In genomic region chr16:17448640-17449638, GRCh38 we compare ENCODE assay signal across 9 cellular contexts. TPM values are rescaled to one million over a fixed set of nuclear protein-coding genes. Genes with fewer than 3 reads are reported as not detected.
DNase-seq lines count a peak whose midpoint lies in the region; TF ChIP-seq lines count a peak whose summit lies in the region.
"Had no signal": no experiment of that assay in that cellular context is flagged by ENCODE, and none has a peak within 500 bp of the region (broad histone marks: within the 10 kb centered on the region; RNA-seq: fewer than 3 reads in every experiment).

No MANE protein-coding gene starts in this region.

- no peak overlapping the region for H3K9ac ChIP-seq in mammary epithelial cell (ENCODE audit: insufficient read depth, low read length)

- TF ChIP-seq EP300 in esophagus muscularis mucosa (IDR thresholded peaks at IDR 0.05) = no peak

- peaks cover 51% of the 10 kb centered on the region for H3K4me1 Mint-ChIP-seq in T-helper 2 cell treated with Interferon-gamma antibody and Interleukin-4, amounts not matched to agents 5 μg/mL and 100 μg/mL, for 36 hours (ENCODE audit: low read depth)

- no peak for TF ChIP-seq POLR2A in esophagus muscularis mucosa (IDR thresholded peaks at IDR 0.05; ENCODE audit: low read depth)

- CTCF ChIA-PET in mammary epithelial cell (lab: Charles Lee; ENCODE audit: low non-redundant PET) = no interaction called here
- CTCF ChIA-PET in RWPE1 (lab: Yijun Ruan, JAX) = no interaction called here

- no TSS peak for BruUV-seq in mammary epithelial cell (replicated peaks; lab: Mats Ljungman, UMichigan)

- H3K36me3 Mint-ChIP-seq in T-helper 2 cell treated with Interferon-gamma antibody and Interleukin-4, amounts not matched to agents 5 μg/mL and 100 μg/mL, for 36 hours (ENCODE audit: low read depth) = peaks cover 42% of the 10 kb centered on the region

- POLR2A ChIA-PET in RWPE1 (lab: Yijun Ruan, JAX; ENCODE audit: low non-redundant PET) = no interaction called here

- H3K4me1 ChIP-seq in mammary epithelial cell (ENCODE audit: insufficient read depth, low read length) = no peaks in the 10 kb centered on the region
- peaks cover 15 to 37% (median 33%) of the 10 kb centered on the region in 4 donors for H3K4me1 ChIP-seq in esophagus muscularis mucosa

- DNase-seq in Jurkat, Clone E6-1 (ENCODE audit: low read depth, low spot score) = peak; percentile 62
- DNase-seq in T-helper 2 cell treated with Interferon-gamma antibody and Interleukin-4, amounts not matched to agents 5 μg/mL and 100 μg/mL, for 36 hours (ENCODE audit: low spot score) = peak; percentile 18
- peak; percentile 50 for DNase-seq in central memory CD4-positive, alpha-beta T cell
- peak; percentile 27 to 30 for DNase-seq in stimulated activated CD4-positive, alpha-beta T cell treated with anti-CD3 and anti-CD28 coated beads, Interleukin-2, amount 100 ng/mL, for 24 hours
- DNase-seq in NCI-H2081 treated with DMSO at 0.1 percent for 48 hours (lab: John Stamatoyannopoulos, UW) (no peak), mammary epithelial cell (no peak), esophagus muscularis mucosa (ENCODE audit: extremely low spot score) (no peak), RWPE1 (ENCODE audit: low spot score) (no peak)
- DNase-seq: NCI-H1048 had no signal

- WGBS in mammary epithelial cell (ENCODE audit: low coverage, missing lambda C conversion rate) = 57% methylated on average over 15 of the region's 15 CpGs
- 59% methylated on average over 10 of the region's 15 CpGs for WGBS in esophagus muscularis mucosa

- H2AFZ ChIP-seq in mammary epithelial cell (ENCODE audit: low read depth, low read length) = no peak overlapping the region

- peaks cover 1% of the 10 kb centered on the region for H3K9me3 Mint-ChIP-seq in T-helper 2 cell treated with Interferon-gamma antibody and Interleukin-4, amounts not matched to agents 5 μg/mL and 100 μg/mL, for 36 hours

- H3K27ac ChIP-seq in mammary epithelial cell (ENCODE audit: insufficient read depth, low read depth, low read length) (no peak overlapping the region), esophagus muscularis mucosa (replicated peaks in 1 of 4) (no peak overlapping the region), RWPE1 (no peak overlapping the region)

- TF ChIP-seq CTCF in mammary epithelial cell (conservative IDR thresholded peaks at IDR 0.05 in 1 of 2, IDR thresholded peaks at IDR 0.05 in 1 of 2; ENCODE audit: extremely low read depth in 1 of 2, insufficient read depth in 1 of 2, low read depth in 1 of 2, low read length in 2 of 2) = no peak
- no peak for TF ChIP-seq CTCF in esophagus muscularis mucosa (IDR thresholded peaks at IDR 0.05)
- TF ChIP-seq CTCF in RWPE1 (conservative IDR thresholded peaks at IDR 0.05; ENCODE audit: low read depth) = no peak

- no peak overlapping the region for H3K4me2 ChIP-seq in mammary epithelial cell (ENCODE audit: insufficient read depth, low read depth, low read length)

- H3K27ac Mint-ChIP-seq in T-helper 2 cell treated with Interferon-gamma antibody and Interleukin-4, amounts not matched to agents 5 μg/mL and 100 μg/mL, for 36 hours = peak overlapping the region; percentile 92

- intact Hi-C loops in mammary epithelial cell (cut with micrococcal nuclease) (no loop called here), esophagus muscularis mucosa (cut with DNase I) (no loop called here)

- no peaks in the 10 kb centered on the region for H3K79me2 ChIP-seq in mammary epithelial cell (ENCODE audit: insufficient read depth, low read length)

- in situ Hi-C loops in mammary epithelial cell (cut with MboI; ENCODE audit: low sequenced_read_pairs in 2 of 2) = no loop called here

- no peaks in the 10 kb centered on the region for H3K27me3 Mint-ChIP-seq in T-helper 2 cell treated with Interferon-gamma antibody and Interleukin-4, amounts not matched to agents 5 μg/mL and 100 μg/mL, for 36 hours (ENCODE audit: low read depth)

- H3K36me3 ChIP-seq in mammary epithelial cell (ENCODE audit: insufficient read depth, low read length) (no peaks in the 10 kb centered on the region), esophagus muscularis mucosa (peaks cover 0 to 13% (median 2%) of the 10 kb centered on the region in 4 donors)

- no peaks in the 10 kb centered on the region for H3K27me3 ChIP-seq in mammary epithelial cell (ENCODE audit: insufficient read depth, low read length)
- no peaks in the 10 kb centered on the region for H3K27me3 ChIP-seq in esophagus muscularis mucosa

- H3K4me3 ChIP-seq in Jurkat, Clone E6-1 (ENCODE audit: low read length) = no peak overlapping the region
- H3K4me3 ChIP-seq in mammary epithelial cell (replicated peaks in 1 of 3; ENCODE audit: insufficient read depth in 1 of 3, low read depth in 2 of 3, low read length in 3 of 3) (no peak overlapping the region), esophagus muscularis mucosa (no peak overlapping the region)

- no peaks in the 10 kb centered on the region for H4K20me1 ChIP-seq in mammary epithelial cell (ENCODE audit: insufficient read depth, low read length)

- peak overlapping the region; percentile 73 for H3K4me3 Mint-ChIP-seq in T-helper 2 cell treated with Interferon-gamma antibody and Interleukin-4, amounts not matched to agents 5 μg/mL and 100 μg/mL, for 36 hours

- H3K9me3 ChIP-seq in mammary epithelial cell (replicated peaks; ENCODE audit: insufficient read depth, low read length) (no peaks in the 10 kb centered on the region), esophagus muscularis mucosa (no peaks in the 10 kb centered on the region)

- dilution Hi-C loops in mammary epithelial cell (cut with HindIII; ENCODE audit: low sequenced_read_pairs) = no loop called here

RNA-seq across cellular contexts. Expression of gene XYLT1, which starts 21.8 kb away (rescaled TPM):
- polyA plus RNA-seq in Jurkat, Clone E6-1 (2012; ENCODE audit: insufficient read depth, insufficient read length) = 3.8 TPM
- 10 to 100 TPM in 1 of 2 donors, 1 to 10 TPM in 1; 3.5 to 16.7 TPM for total RNA-seq in mammary epithelial cell
- polyA plus RNA-seq in mammary epithelial cell = 5.2 TPM
- 14.6 TPM for polyA minus RNA-seq in mammary epithelial cell
- total RNA-seq in esophagus muscularis mucosa = 10 to 100 TPM; 25.2 to 57.1 (median 33.5) TPM

Comparison
In these comparisons a context has a peak if more than half of its experiments do, and no peak if none do; other contexts are left out.
1. DNase-seq: peak in Jurkat, Clone E6-1 (single experiment), T-helper 2 cell treated with Interferon-gamma antibody and Interleukin-4, amounts not matched to agents 5 μg/mL and 100 μg/mL, for 36 hours (single experiment), central memory CD4-positive, alpha-beta T cell (single experiment) and stimulated activated CD4-positive, alpha-beta T cell treated with anti-CD3 and anti-CD28 coated beads, Interleukin-2, amount 100 ng/mL, for 24 hours (2 of 2); none in NCI-H2081 treated with DMSO at 0.1 percent for 48 hours (single experiment), mammary epithelial cell (single experiment), esophagus muscularis mucosa (single experiment) and RWPE1 (single experiment).